Comparison of ENCODE assay signal across 17 cellular contexts in the genomic region with DNA sequence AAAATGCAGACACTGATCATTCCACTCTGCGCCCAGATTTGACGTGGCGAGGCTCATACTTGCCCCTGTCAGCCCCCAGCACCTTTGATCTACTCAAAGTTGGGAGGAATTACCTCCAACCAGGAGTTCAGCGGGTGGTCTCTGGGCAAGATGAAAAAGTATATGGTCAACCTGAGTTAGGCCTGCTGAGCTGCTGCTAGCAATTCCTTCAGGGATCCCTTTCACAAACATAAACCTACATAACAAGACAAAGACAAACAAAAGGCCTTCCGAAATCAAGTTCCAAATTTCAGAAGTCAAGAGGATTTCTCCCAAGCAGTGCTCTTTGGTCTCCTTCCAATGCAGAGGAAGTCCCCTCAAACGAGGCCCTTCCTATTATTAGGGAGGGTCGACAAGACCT. TPM values are rescaled to one million over a fixed set of nuclear protein-coding genes. Genes with fewer than 3 reads are reported as not detected.
A peak's percentile ranks its signal among the peaks of the same experiment; 100 is the strongest.
DNase-seq lines count a peak whose midpoint lies in the region; ATAC-seq and TF ChIP-seq lines count a peak whose summit lies in the region.
"Had no signal": no experiment of that assay in that cellular context is flagged by ENCODE, and none has a peak within 500 bp of the region (broad histone marks: within the 10 kb centered on the region; RNA-seq: fewer than 3 reads in every experiment).

No MANE protein-coding gene starts in this region.

- POLR2A ChIA-PET in T-cell (lab: Charles Lee): no interaction called here

- intact Hi-C loops in cardiac septum (cut with DNase I) (no loop called here), aorta (cut with DNase I) (no loop called here)

- H3K9me3 ChIP-seq in right atrium auricular region (no peaks in the 10 kb centered on the region), HUES48 (ENCODE audit: control insufficient read depth, insufficient read depth, low read length) (no peaks in the 10 kb centered on the region), aorta (ENCODE audit: control insufficient read depth, low read length) (no peaks in the 10 kb centered on the region)
- H3K9me3 ChIP-seq: HAP-1 had no signal

- CTCF ChIA-PET in T-cell (lab: Charles Lee): no interaction called here

- H3K36me3 ChIP-seq in right atrium auricular region: no peaks in the 10 kb centered on the region
- H3K36me3 ChIP-seq in HUES48 (ENCODE audit: control insufficient read depth, insufficient read depth, low read length): peaks cover 40% of the 10 kb centered on the region
- H3K36me3 ChIP-seq in aorta (ENCODE audit: control insufficient read depth in 1 of 2, insufficient read depth in 2 of 2, low read length in 1 of 2): no peaks in the 10 kb centered on the region

- TF ChIP-seq CTCF in right atrium auricular region (IDR thresholded peaks at IDR 0.05) (no peak), chondrocyte (IDR thresholded peaks at IDR 0.05) (no peak)

- peak; percentile 20 for DNase-seq in cardiac septum (ENCODE audit: low spot score)
- no peak for DNase-seq in right atrium auricular region (ENCODE audit: low spot score)
- peak; percentile 28 for DNase-seq in chondrocyte (ENCODE audit: low spot score)
- DNase-seq in aorta: no peak
- DNase-seq in T-cell: no peak
- DNase-seq: C1 segment of cervical spinal cord; CD4-positive, alpha-beta memory T cell; COR-L47; DMS153; DND-41; GM23248; HFFc6 had no signal

- H3K36me3 Mint-ChIP-seq in chondrocyte (ENCODE audit: low read depth): no peaks in the 10 kb centered on the region
- H3K36me3 Mint-ChIP-seq in T-cell: no peaks in the 10 kb centered on the region
- H3K36me3 Mint-ChIP-seq: CD4-positive, alpha-beta memory T cell had no signal

- H3K4me1 ChIP-seq in right atrium auricular region (no peaks in the 10 kb centered on the region), HUES48 (ENCODE audit: control insufficient read depth, insufficient read depth, low read length) (peaks cover 4% of the 10 kb centered on the region; the same call in 1 of the 2 replicates), aorta (ENCODE audit: control insufficient read depth in 1 of 2, insufficient read depth in 2 of 2, low read length in 2 of 2) (no peaks in the 10 kb centered on the region)
- H3K4me1 ChIP-seq: HAP-1 had no signal

- no peak overlapping the region for H3K9ac ChIP-seq in HUES48 (ENCODE audit: low read depth, low read length)
- H3K9ac ChIP-seq: GM23248 had no signal

- H3K27me3 Mint-ChIP-seq in chondrocyte (ENCODE audit: low read depth) (no peaks in the 10 kb centered on the region), T-cell (no peaks in the 10 kb centered on the region)
- H3K27me3 Mint-ChIP-seq: CD4-positive, alpha-beta memory T cell had no signal

- H3K4me3 ChIP-seq in right atrium auricular region (no peak overlapping the region), HUES48 (ENCODE audit: low read depth, low read length) (no peak overlapping the region), aorta (ENCODE audit: low read length in 2 of 2) (no peak overlapping the region)
- H3K4me3 ChIP-seq: GM23248, HAP-1 had no signal

- H3K27ac Mint-ChIP-seq in chondrocyte (ENCODE audit: unreplicated experiment) (no peak overlapping the region), T-cell (no peak overlapping the region)
- H3K27ac Mint-ChIP-seq: HFFc6 had no signal

- ATAC-seq in aorta (ENCODE audit: low FRiP score): no peak
- no peak for ATAC-seq in T-cell (replicated peaks in 1 of 4)
- no peak for ATAC-seq in GM21619 (IDR thresholded peaks at IDR 0.05; ENCODE audit: unreplicated experiment)

- WGBS in aorta, 2 donors: 87% methylated on average over 7 of the region's 7 CpGs

- H3K4me1 Mint-ChIP-seq in chondrocyte (ENCODE audit: low read depth): no peaks in the 10 kb centered on the region
- H3K4me1 Mint-ChIP-seq in T-cell: peaks cover 15 to 19% (median 15%) of the 10 kb centered on the region in 3 donors

- H3K27me3 ChIP-seq in right atrium auricular region (no peaks in the 10 kb centered on the region), HUES48 (ENCODE audit: control insufficient read depth, insufficient read depth, low read length) (no peaks in the 10 kb centered on the region), aorta (ENCODE audit: control insufficient read depth in 1 of 2, insufficient read depth in 2 of 2, low read length in 1 of 2) (no peaks in the 10 kb centered on the region)

- H3K9me3 Mint-ChIP-seq in chondrocyte (ENCODE audit: low read depth) (no peaks in the 10 kb centered on the region), T-cell (no peaks in the 10 kb centered on the region)
- H3K9me3 Mint-ChIP-seq: CD4-positive, alpha-beta memory T cell; HFFc6 had no signal

- H3K4me3 Mint-ChIP-seq in chondrocyte (ENCODE audit: unreplicated experiment) (no peak overlapping the region), T-cell (no peak overlapping the region)
- H3K4me3 Mint-ChIP-seq: CD4-positive, alpha-beta memory T cell; HFFc6 had no signal

- no peak overlapping the region for H3K27ac ChIP-seq in right atrium auricular region
- H3K27ac ChIP-seq in HUES48 (ENCODE audit: low read depth, low read length): peak overlapping the region; percentile 22
- no peak overlapping the region for H3K27ac ChIP-seq in aorta (ENCODE audit: low read depth in 1 of 2, low read length in 2 of 2)
- H3K27ac ChIP-seq: GM23248 had no signal

RNA-seq across cellular contexts. Expression of a gene that starts 20.8 kb away (rescaled TPM):
- total RNA-seq in cardiac septum (9.3 TPM), right atrium auricular region (10 to 100 TPM; 16.7 to 44.3 TPM), chondrocyte (not detected in 3 replicates), aorta (10 to 100 TPM; 43.7 to 69.2 TPM), T-cell (under 1 TPM in 4 of 5 donors, not detected in 1; 0.36 to 0.98 (median 0.85) TPM)
- polyA plus RNA-seq in aorta: 1 to 10 TPM; 4.0 to 4.5 TPM
- total RNA-seq: A172; CD4-positive, alpha-beta memory T cell; GM23248; H4 had no signal
- polyA plus RNA-seq: GM23248 had no signal

RNA-seq across cellular contexts. Expression of a gene that starts 23.6 kb away (rescaled TPM):
- total RNA-seq in cardiac septum (not detected), right atrium auricular region (1 to 10 TPM in 1 of 2 donors, not detected in 1; 3.3 TPM), chondrocyte (2.2 to 13.3 TPM (median 2.9 TPM) in 3 replicates), aorta (1 to 10 TPM in 1 of 2 donors, under 1 TPM in 1; 0.68 to 1.0 TPM), T-cell (1 to 10 TPM in 4 of 5 donors, under 1 TPM in 1; 0.56 to 2.7 (median 2.2) TPM)
- 1 to 10 TPM in 1 of 2 donors, under 1 TPM in 1; 0.63 to 1.3 TPM for polyA plus RNA-seq in aorta

RNA-seq across cellular contexts. Expression of a gene that starts 24.4 kb away (rescaled TPM):
- total RNA-seq in cardiac septum (36.2 TPM), right atrium auricular region (10 to 100 TPM; 22.7 to 33.8 TPM), chondrocyte (75.8 to 81.2 TPM (median 76.2 TPM) in 3 replicates), aorta (10 to 100 TPM; 43.4 to 46.0 TPM), T-cell (10 to 100 TPM; 52.9 to 85.1 (median 60.0) TPM)
- polyA plus RNA-seq in aorta: 100 to 1,000 TPM in 1 of 2 donors, 10 to 100 TPM in 1; 80.3 to 110 TPM

RNA-seq across cellular contexts. Expression of a gene that starts 55.9 kb away (rescaled TPM):
- total RNA-seq in cardiac septum: 48.7 TPM
- total RNA-seq in right atrium auricular region: 10 to 100 TPM; 61.0 to 68.7 TPM
- total RNA-seq in chondrocyte: 18.4 to 25.7 TPM (median 19.5 TPM) in 3 replicates
- 10 to 100 TPM; 29.3 to 33.4 TPM for total RNA-seq in aorta
- polyA plus RNA-seq in aorta: 10 to 100 TPM; 33.8 to 58.2 TPM
- total RNA-seq in T-cell: 10 to 100 TPM; 34.5 to 41.3 (median 40.9) TPM

Comparison
In these comparisons a context has a peak if more than half of its experiments do, and no peak if none do; other contexts are left out.
1. DNase-seq: peak in cardiac septum (single experiment) and chondrocyte (single experiment); none in right atrium auricular region (single experiment), aorta (0 of 2) and T-cell (0 of 34).